ENCODE assay signal across 8 cellular contexts in the genomic region with DNA sequence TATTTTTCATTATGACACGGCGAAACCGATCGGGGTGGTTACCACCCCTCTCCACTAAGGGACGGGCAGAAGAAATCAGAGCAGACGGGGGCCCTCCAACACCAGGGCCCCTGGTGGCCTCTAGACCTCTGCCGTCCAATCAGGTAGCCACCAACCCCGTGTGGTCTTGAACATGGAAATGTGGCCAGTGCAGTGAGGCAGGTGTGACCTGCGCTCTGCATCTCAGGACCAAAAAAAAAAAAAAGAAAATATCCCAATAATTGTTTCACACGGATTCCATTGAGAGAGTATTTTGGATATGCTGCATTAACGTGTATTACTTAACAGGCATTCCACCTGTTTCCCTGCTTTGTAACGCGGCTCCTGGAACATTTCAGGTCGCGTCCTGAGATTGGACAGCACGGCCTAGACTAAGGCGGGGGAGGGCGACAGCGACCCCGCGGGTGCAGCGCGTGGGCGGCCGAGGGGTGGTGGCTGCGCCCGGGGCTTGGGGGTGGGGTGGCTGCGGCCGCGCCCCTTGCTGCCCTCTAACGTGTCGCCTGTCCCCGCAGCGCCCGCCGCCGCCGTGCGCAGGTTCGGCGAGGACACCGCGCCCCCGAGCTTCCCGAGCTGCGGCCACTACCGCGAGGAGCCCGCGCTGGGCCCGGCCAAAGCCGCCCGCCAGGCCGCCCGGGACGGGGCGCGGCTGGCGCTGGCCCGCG. TPM values are rescaled to one million over a fixed set of nuclear protein-coding genes. Genes with fewer than 3 reads are reported as not detected.
DNase-seq lines count a peak whose midpoint lies in the region; ATAC-seq and TF ChIP-seq lines count a peak whose summit lies in the region.

No MANE protein-coding gene starts in this region.

- no peaks in the 10 kb centered on the region for H3K36me3 Mint-ChIP-seq in activated CD4-positive, alpha-beta T cell treated with anti-CD3 and anti-CD28 coated beads, Interleukin-2, amount 10 ng/mL, durations not matched to agents 7 days and 5 days (ENCODE audit: low read depth)
- H3K36me3 Mint-ChIP-seq in brain = peaks cover 4% of the 10 kb centered on the region

- no peak for TF ChIP-seq POLR2A in suprapubic skin (IDR thresholded peaks at IDR 0.05)

- CTCF ChIA-PET in activated CD4-positive, alpha-beta T cell treated with anti-CD3 and anti-CD28 coated beads, Interleukin-2, amount 10 ng/mL, durations not matched to agents 7 days and 5 days (lab: Charles Lee) = interaction anchor here (0.9 kb wide), 1 partner anchor 40 kb away, joined by 3 read pairs; no protein-coding TSS in a partner anchor

- H3K27me3 ChIP-seq in suprapubic skin = peaks cover 16% of the 10 kb centered on the region

- H3K4me3 ChIP-seq in suprapubic skin = peak overlapping the region; percentile 48

- peaks cover 53% of the 10 kb centered on the region for H3K27me3 Mint-ChIP-seq in activated CD4-positive, alpha-beta T cell treated with anti-CD3 and anti-CD28 coated beads, Interleukin-2, amount 10 ng/mL, durations not matched to agents 7 days and 5 days
- peaks cover 69% of the 10 kb centered on the region for H3K27me3 Mint-ChIP-seq in brain

- WGBS in suprapubic skin = 29% methylated on average over 22 of the region's 61 CpGs

- DNase-seq in activated CD4-positive, alpha-beta T cell treated with anti-CD3 and anti-CD28 coated beads, Interleukin-2, amount 10 ng/mL, durations not matched to agents 7 days and 5 days = no peak
- DNase-seq in activated CD4-positive, alpha-beta T cell treated with anti-CD3 and anti-CD28 coated beads for 4 hours = no peak
- DNase-seq in left kidney (ENCODE audit: low read depth, low spot score) (peak; percentile 74), suprapubic skin (ENCODE audit: low spot score in 2 of 2) (no peak), hepatic stellate cell (ENCODE audit: low spot score) (no peak)

- H3K4me1 Mint-ChIP-seq in activated CD4-positive, alpha-beta T cell treated with anti-CD3 and anti-CD28 coated beads, Interleukin-2, amount 10 ng/mL, durations not matched to agents 7 days and 5 days = peaks cover 12% of the 10 kb centered on the region
- peaks cover 52% of the 10 kb centered on the region for H3K4me1 Mint-ChIP-seq in brain

- H3K36me3 ChIP-seq in suprapubic skin = no peaks in the 10 kb centered on the region

- H3K4me1 ChIP-seq in suprapubic skin = peaks cover 11% of the 10 kb centered on the region

- TF ChIP-seq CTCF in brain (conservative IDR thresholded peaks at IDR 0.05) (no peak), suprapubic skin (IDR thresholded peaks at IDR 0.05) (peak in 1 of 2 donors; percentile 5)

- no peaks in the 10 kb centered on the region for H3K9me3 ChIP-seq in suprapubic skin

- H3K4me3 Mint-ChIP-seq in activated CD4-positive, alpha-beta T cell treated with anti-CD3 and anti-CD28 coated beads, Interleukin-2, amount 10 ng/mL, durations not matched to agents 7 days and 5 days = peak overlapping the region; percentile 45
- H3K4me3 Mint-ChIP-seq in brain = peak overlapping the region; percentile 79 to 86 (median 81)

- ATAC-seq in GM18517 (IDR thresholded peaks at IDR 0.05; ENCODE audit: unreplicated experiment) = no peak
- no peak for ATAC-seq in GM21447 (IDR thresholded peaks at IDR 0.05; ENCODE audit: unreplicated experiment)

- H3K9me3 Mint-ChIP-seq in activated CD4-positive, alpha-beta T cell treated with anti-CD3 and anti-CD28 coated beads, Interleukin-2, amount 10 ng/mL, durations not matched to agents 7 days and 5 days = no peaks in the 10 kb centered on the region
- H3K9me3 Mint-ChIP-seq in brain = peaks cover 0 to 3% (median 0%) of the 10 kb centered on the region in 5 experiments

- no peak for TF ChIP-seq EP300 in suprapubic skin (IDR thresholded peaks at IDR 0.05)

- no peak overlapping the region for H3K27ac ChIP-seq in suprapubic skin

- POLR2A ChIA-PET in activated CD4-positive, alpha-beta T cell treated with anti-CD3 and anti-CD28 coated beads, Interleukin-2, amount 10 ng/mL, durations not matched to agents 7 days and 5 days (lab: Charles Lee) = no interaction called here

- no peak overlapping the region for H3K27ac Mint-ChIP-seq in activated CD4-positive, alpha-beta T cell treated with anti-CD3 and anti-CD28 coated beads, Interleukin-2, amount 10 ng/mL, durations not matched to agents 7 days and 5 days
- peak overlapping the region in 1 of 5 experiments; percentile 43 for H3K27ac Mint-ChIP-seq in brain

RNA-seq across cellular contexts. Expression of gene SIM2, which starts 48.3 kb away (rescaled TPM):
- total RNA-seq in activated CD4-positive, alpha-beta T cell treated with anti-CD3 and anti-CD28 coated beads, Interleukin-2, amount 10 ng/mL, durations not matched to agents 7 days and 5 days = under 1 TPM; 0.05 to 0.19 TPM
- polyA plus RNA-seq in brain (ENCODE audit: insufficient read depth, low read depth, low replicate concordance) = 0.34 TPM
- 1 to 10 TPM in 1 of 4 donors, not detected in 3; 1.2 TPM for total RNA-seq in suprapubic skin
